Comparison of ENCODE assay signal across 10 cellular contexts in the genomic region with DNA sequence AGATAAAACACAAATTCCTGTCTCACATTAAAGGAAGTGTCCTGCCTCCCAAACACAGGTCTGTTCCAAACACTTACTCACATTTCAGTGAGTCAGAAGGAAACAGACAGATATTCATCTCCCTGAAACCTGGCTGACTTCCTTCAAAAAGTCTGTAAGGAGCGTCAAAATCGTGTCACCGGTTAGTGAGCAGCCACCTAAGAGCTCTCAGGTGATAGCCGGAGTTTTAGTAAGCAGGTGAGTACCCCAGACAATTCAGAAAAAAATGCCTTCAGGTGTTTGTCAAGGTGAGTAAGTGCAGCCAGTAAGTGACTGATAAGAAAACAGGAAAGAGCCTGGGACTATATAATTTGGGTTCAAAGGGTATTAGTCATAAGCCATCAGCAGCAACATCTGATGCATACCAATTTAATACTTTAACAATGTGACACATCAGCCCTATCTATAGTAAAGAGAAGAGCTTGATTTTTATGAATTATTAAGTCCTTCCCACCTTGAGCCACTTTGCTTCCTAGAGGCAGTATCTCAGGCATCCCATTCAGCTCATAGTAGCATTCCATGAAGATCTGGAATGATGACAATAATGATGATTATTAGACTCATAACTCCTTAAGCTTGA. TPM values are rescaled to one million over a fixed set of nuclear protein-coding genes. Genes with fewer than 3 reads are reported as not detected.
DNase-seq lines count a peak whose midpoint lies in the region; ATAC-seq and TF ChIP-seq lines count a peak whose summit lies in the region.
"Had no signal": no experiment of that assay in that cellular context is flagged by ENCODE, and none has a peak within 500 bp of the region (broad histone marks: within the 10 kb centered on the region; RNA-seq: fewer than 3 reads in every experiment).

No MANE protein-coding gene starts in this region.

- H4K8ac ChIP-seq in H9 (replicated peaks; ENCODE audit: insufficient read length, low read depth, low read length), result no peak overlapping the region

- H3K9me3 Mint-ChIP-seq in GM23338, result no peaks in the 10 kb centered on the region
- H3K9me3 Mint-ChIP-seq in H9, result no peaks in the 10 kb centered on the region; a peak in 1 of 5 replicates
- H3K9me3 Mint-ChIP-seq: endodermal cell had no signal

- H2AK5ac ChIP-seq in H9 (ENCODE audit: insufficient read length, low read length), result no peak overlapping the region

- no peak overlapping the region for H3K56ac ChIP-seq in H9 (ENCODE audit: insufficient read length, low read depth, low read length)

- no peak overlapping the region for H3K18ac ChIP-seq in H9 (ENCODE audit: insufficient read length, low read depth, low read length)

- H2BK20ac ChIP-seq in H9 (ENCODE audit: low read depth, low read length, poor library complexity, severe bottlenecking), result no peak overlapping the region

- H3K79me2 ChIP-seq in GM23338 (replicated peaks; ENCODE audit: insufficient read depth) (no peaks in the 10 kb centered on the region), H9 (ENCODE audit: insufficient read depth, low read length) (no peaks in the 10 kb centered on the region)

- H3K27me3 Mint-ChIP-seq in GM23338 (ENCODE audit: insufficient read depth, low read depth, poor library complexity) (peaks cover 11% of the 10 kb centered on the region), H9 (ENCODE audit: low read depth) (peaks cover 22% of the 10 kb centered on the region)

- CTCF ChIA-PET in RWPE1 (lab: Yijun Ruan, JAX), result interaction anchor here (0.6 to 5.4 kb wide), 6 partner anchors 11 to 1342 kb away, joined by 3 to 43 read pairs (median 3); no protein-coding TSS in a partner anchor

- H2BK5ac ChIP-seq in H9 (ENCODE audit: insufficient read length, low read length), result no peak overlapping the region

- no peak overlapping the region for H3K9ac ChIP-seq in H9 (ENCODE audit: extremely low read depth, insufficient read length, low read length)

- intact Hi-C loops in head of caudate nucleus (cut with DNase I), result loop anchor here (10.0 kb wide), 1 partner anchor 97 kb away; no protein-coding TSS in a partner anchor
- intact Hi-C loops in Right ventricle myocardium superior (cut with DNase I), result no loop called here

- POLR2A ChIA-PET in RWPE1 (lab: Yijun Ruan, JAX; ENCODE audit: low non-redundant PET), result interaction anchor here (1.0 kb wide), 1 partner anchor 27 kb away, joined by 3 read pairs; no protein-coding TSS in a partner anchor

- H3K4me2 ChIP-seq in GM23338, result no peak overlapping the region
- no peak overlapping the region for H3K4me2 ChIP-seq in H9 (ENCODE audit: insufficient read depth, insufficient read length, low read length)

- no peak overlapping the region for H2AFZ ChIP-seq in GM23338
- no peak overlapping the region for H2AFZ ChIP-seq in H9 (ENCODE audit: low read length)

- H3K27ac Mint-ChIP-seq in GM23338 (no peak overlapping the region), H9 (no peak overlapping the region)
- H3K27ac Mint-ChIP-seq: endodermal cell had no signal

- H3T11ph ChIP-seq in H9 (ENCODE audit: low read length), result no peak overlapping the region

- H4K5ac ChIP-seq in H9 (ENCODE audit: insufficient read length, low read depth, low read length), result no peak overlapping the region

- no peak overlapping the region for H3K23ac ChIP-seq in H9 (ENCODE audit: insufficient read length, low read depth, low read length)

- no CpG with 5 or more reads among the region's 4 CpGs for WGBS in H9 (ENCODE audit: extremely low coverage, insufficient read length, low lambda C conversion rate)

- H3K79me1 ChIP-seq in H9 (ENCODE audit: insufficient read depth, low read depth, low read length, poor library complexity, severe bottlenecking), result no peaks in the 10 kb centered on the region

- no peak overlapping the region for H3K4ac ChIP-seq in H9 (ENCODE audit: low read depth, low read length)

- H3K9me3 ChIP-seq in H9 (ENCODE audit: control insufficient read depth, low read depth, low read length), result no peaks in the 10 kb centered on the region

- TF ChIP-seq CTCF in GM23338 (conservative IDR thresholded peaks at IDR 0.05; ENCODE audit: low read depth in 2 of 2), result no peak
- TF ChIP-seq CTCF in RWPE1 (conservative IDR thresholded peaks at IDR 0.05; ENCODE audit: low read depth), result no peak
- TF ChIP-seq CTCF in epithelial cell of esophagus (IDR thresholded peaks at IDR 0.05; ENCODE audit: insufficient read depth, low read depth, low read length, missing control alignments), result no peak
- TF ChIP-seq CTCF in H9 (conservative IDR thresholded peaks at IDR 0.05), result no peak

- no peaks in the 10 kb centered on the region for H3K36me3 ChIP-seq in GM23338 (ENCODE audit: insufficient read depth)

- H3K36me3 Mint-ChIP-seq in GM23338 (ENCODE audit: low read depth), result no peaks in the 10 kb centered on the region
- no peaks in the 10 kb centered on the region for H3K36me3 Mint-ChIP-seq in H9 (ENCODE audit: insufficient read depth in 1 of 3, low read depth in 3 of 3)

- H2BK120ac ChIP-seq in H9 (ENCODE audit: low read depth, low read length, poor library complexity, severe bottlenecking), result no peak overlapping the region

- H3K14ac ChIP-seq in H9 (ENCODE audit: insufficient read depth, low read length), result no peak overlapping the region

- H3K4me1 Mint-ChIP-seq in GM23338 (peaks cover 17% of the 10 kb centered on the region), H9 (peaks cover 6 to 21% of the 10 kb centered on the region in 2 experiments)

- H3K4me1 ChIP-seq in GM23338 (ENCODE audit: insufficient read depth) (peaks cover 9% of the 10 kb centered on the region), H9 (ENCODE audit: insufficient read depth, low read length) (no peaks in the 10 kb centered on the region)

- H4K20me1 ChIP-seq in GM23338 (replicated peaks; ENCODE audit: insufficient read depth), result no peaks in the 10 kb centered on the region
- H4K20me1 ChIP-seq in H9 (ENCODE audit: control insufficient read depth, insufficient read depth, insufficient read length), result no peaks in the 10 kb centered on the region

- H3K23me2 ChIP-seq in H9 (ENCODE audit: insufficient read length, low read depth, low read length, poor library complexity, severe bottlenecking), result peaks cover 14% of the 10 kb centered on the region

- DNase-seq in GM23338 (ENCODE audit: low spot score), result no peak
- peak; percentile 83 for DNase-seq in RWPE1 (ENCODE audit: low spot score)
- DNase-seq in epithelial cell of esophagus (ENCODE audit: low read depth), result peak; percentile 97
- DNase-seq in renal cortical epithelial cell (ENCODE audit: low read depth), result peak; percentile 82
- DNase-seq in H9, result no peak
- no peak for DNase-seq in head of caudate nucleus
- no peak for DNase-seq in DMS114 treated with DMSO at 0.1 percent for 48 hours (lab: John Stamatoyannopoulos, UW; ENCODE audit: unreplicated experiment)
- no peak for DNase-seq in Right ventricle myocardium superior
- DNase-seq: endodermal cell, NCI-H2081 treated with DMSO at 0.1 percent for 48 hours had no signal

- H3K27me3 ChIP-seq in GM23338 (ENCODE audit: insufficient read depth) (peaks cover 26% of the 10 kb centered on the region), H9 (ENCODE audit: insufficient read depth, low read length) (no peaks in the 10 kb centered on the region; the same call in 1 of the 2 replicates)

- H3K4me3 Mint-ChIP-seq in GM23338 (peak overlapping the region; percentile 64; the same call in 1 of the 3 replicates), H9 (no peak overlapping the region; a peak in 1 of 5 replicates)

- H2BK12ac ChIP-seq in H9 (ENCODE audit: insufficient read length, low read depth, low read length), result no peak overlapping the region

- ATAC-seq in GM23338, result no peak
- no peak for ATAC-seq in Right ventricle myocardium superior (ENCODE audit: poor library complexity)

- no peak overlapping the region for H3K27ac ChIP-seq in GM23338 (ENCODE audit: low read depth)
- no peak overlapping the region for H3K27ac ChIP-seq in RWPE1
- H3K27ac ChIP-seq in H9 (ENCODE audit: insufficient read length, low read depth, low read length), result no peak overlapping the region

- H2BK15ac ChIP-seq in H9 (ENCODE audit: low read depth, low read length), result no peak overlapping the region

- H3K4me3 ChIP-seq in GM23338, result no peak overlapping the region
- no peak overlapping the region for H3K4me3 ChIP-seq in epithelial cell of esophagus (ENCODE audit: low read length)

- H3K9me2 ChIP-seq in GM23338 (ENCODE audit: insufficient read depth), result no peaks in the 10 kb centered on the region

- no peak overlapping the region for H4K91ac ChIP-seq in H9 (ENCODE audit: insufficient read length, low read depth, low read length)

- H3F3A ChIP-seq in GM23338 (replicated peaks; ENCODE audit: low read depth), result no peaks in the 10 kb centered on the region; the same call in 1 of the 2 replicates

TF ChIP-seq in GM23338, 12 proteins besides CTCF, POLR2A, EP300 and RAD21 (continues in another document):
- TF ChIP-seq JUNB (IDR thresholded peaks at IDR 0.05; ENCODE audit: unreplicated experiment) (no peak), EZH2 (IDR thresholded peaks at IDR 0.05; ENCODE audit: low read depth, unreplicated experiment) (no peak)

RNA-seq across cellular contexts. Expression of a gene that starts 1.3 kb away (rescaled TPM):
- 6.2 and 7.1 TPM in 2 replicates for total RNA-seq in GM23338 (2014; rRNA removed; shearing (Covaris generic))
- 1.9 and 2.6 TPM in 2 replicates for polyA plus RNA-seq in GM23338 (2016; fragmentation: Nextera tagmentation; extraction: Ambion mirVana)
- total RNA-seq in renal cortical epithelial cell, result 21.3 and 54.2 TPM in 2 replicates
- 3.0 and 3.2 TPM in 2 replicates for total RNA-seq in H9 (2021)
- 0.97 TPM for total RNA-seq in Right ventricle myocardium superior

Comparison
In these comparisons a context has a peak if more than half of its experiments do, and no peak if none do; other contexts are left out.
1. DNase-seq: peak in RWPE1 (single experiment), epithelial cell of esophagus (single experiment) and renal cortical epithelial cell (single experiment); none in GM23338 (single experiment), H9 (single experiment), head of caudate nucleus (0 of 42), DMS114 treated with DMSO at 0.1 percent for 48 hours (single experiment) and Right ventricle myocardium superior (single experiment).